23 cellular contexts compared by ENCODE assay signal in genomic region chr9:78813602-78814180, GRCh38.
"Had no signal": no experiment of that assay in that cellular context is flagged by ENCODE, and none has a peak within 500 bp of the region (broad histone marks: within the 10 kb centered on the region; RNA-seq: fewer than 3 reads in every experiment).

No MANE protein-coding gene starts in this region.

- ATAC-seq: activated CD4-positive, alpha-beta T cell treated with anti-CD3 and anti-CD28 coated beads for 36 hours; activated CD8-positive, alpha-beta memory T cell treated with anti-CD3 and anti-CD28 coated beads, Interleukin-2, amount 10 ng/mL, durations not matched to agents 7 days and 5 days; activated CD8-positive, alpha-beta T cell treated with anti-CD3 and anti-CD28 coated beads, Interleukin-2, amount 10 ng/mL, durations not matched to agents 7 days and 5 days; activated naive CD4-positive, alpha-beta T cell treated with anti-CD3 and anti-CD28 coated beads, Interleukin-2, amount 50 U/mL, for 72 hours; activated T-cell treated with anti-CD3 and anti-CD28 coated beads, Interleukin-2, amount 50 U/mL, for 72 hours; gastroesophageal sphincter had no signal

- DNase-seq: activated CD4-positive, alpha-beta memory T cell treated with anti-CD3 and anti-CD28 coated beads for 36 hours; activated CD4-positive, alpha-beta T cell treated with anti-CD3 and anti-CD28 coated beads for 36 hours; activated CD4-positive, alpha-beta T cell treated with anti-CD3 and anti-CD28 coated beads, Interleukin-2, amount 10 ng/mL, durations not matched to agents 24 days and 14 days; activated CD4-positive, CD25-positive, alpha-beta regulatory T cell; activated CD4-positive, CD25-positive, alpha-beta regulatory T cell treated with anti-CD3 and anti-CD28 coated beads, Interleukin-2, amount 50 U/mL, for 72 hours; activated CD8-positive, alpha-beta memory T cell treated with anti-CD3 and anti-CD28 coated beads, Interleukin-2, amount 10 ng/mL, durations not matched to agents 7 days and 5 days; activated CD8-positive, alpha-beta memory T cell treated with anti-CD3 and anti-CD28 coated beads, Interleukin-2, amount 50 U/mL, for 4 hours; activated CD8-positive, alpha-beta T cell treated with anti-CD3 and anti-CD28 coated beads, Interleukin-2, amount 10 ng/mL, durations not matched to agents 7 days and 5 days; activated gamma-delta T cell; activated naive CD4-positive, alpha-beta T cell; activated naive CD4-positive, alpha-beta T cell treated with anti-CD3 and anti-CD28 coated beads, Interleukin-2, amount 10 ng/mL, durations not matched to agents 7 days and 5 days; activated naive CD8-positive, alpha-beta T cell treated with anti-CD3 and anti-CD28 coated beads, Interleukin-2, amount 10 ng/mL, durations not matched to agents 7 days and 5 days; activated T-cell treated with anti-CD3 and anti-CD28 coated beads, Interleukin-2, amount 50 U/mL, for 24 hours; activated T-cell treated with anti-CD3 and anti-CD28 coated beads, Interleukin-2, amount 50 U/mL, for 72 hours; central memory CD4-positive, alpha-beta T cell; cerebellar nuclear complex; colonic mucosa; effector CD8-positive, alpha-beta T cell; esophagus squamous epithelium; foreskin melanocyte; T-helper 2 cell had no signal
